In genomic region chr22:42202048-42202447, GRCh38 we compare ENCODE assay signal across 15 cellular contexts.
DNase-seq lines count a peak whose midpoint lies in the region; ATAC-seq and TF ChIP-seq lines count a peak whose summit lies in the region.
"Had no signal": no experiment of that assay in that cellular context is flagged by ENCODE, and none has a peak within 500 bp of the region (broad histone marks: within the 10 kb centered on the region; RNA-seq: fewer than 3 reads in every experiment).

No MANE protein-coding gene starts in this region.

- no peak overlapping the region for H3K4me3 ChIP-seq in NB4 (ENCODE audit: low read depth, low read length)
- H3K4me3 ChIP-seq: sigmoid colon had no signal

- peak; percentile 71 for ATAC-seq in activated naive CD8-positive, alpha-beta T cell treated with anti-CD3 and anti-CD28 coated beads, Interleukin-2, amount 10 ng/mL, durations not matched to agents 7 days and 5 days (ENCODE audit: low read depth)
- peak; percentile 87 for ATAC-seq in stimulated activated effector memory CD8-positive, alpha-beta T cell treated with anti-CD3 and anti-CD28 coated beads, Interleukin-12 subunit alpha, Interleukin-12 subunit beta, amount 100 ng/mL, for 72 hours
- ATAC-seq in HG02623 (IDR thresholded peaks at IDR 0.05; ENCODE audit: unreplicated experiment) = no peak

- no peaks in the 10 kb centered on the region for H3K9me3 Mint-ChIP-seq in activated naive CD8-positive, alpha-beta T cell treated with anti-CD3 and anti-CD28 coated beads, Interleukin-2, amount 10 ng/mL, durations not matched to agents 7 days and 5 days
- H3K9me3 Mint-ChIP-seq in stimulated activated effector memory CD8-positive, alpha-beta T cell treated with anti-CD3 and anti-CD28 coated beads, Interleukin-12 subunit alpha, Interleukin-12 subunit beta, amount 100 ng/mL, for 72 hours = no peaks in the 10 kb centered on the region

- peak overlapping the region; percentile 73 for H3K27ac Mint-ChIP-seq in activated naive CD8-positive, alpha-beta T cell treated with anti-CD3 and anti-CD28 coated beads, Interleukin-2, amount 10 ng/mL, durations not matched to agents 7 days and 5 days
- no peak overlapping the region for H3K27ac Mint-ChIP-seq in stimulated activated effector memory CD8-positive, alpha-beta T cell treated with anti-CD3 and anti-CD28 coated beads, Interleukin-12 subunit alpha, Interleukin-12 subunit beta, amount 100 ng/mL, for 72 hours

- peaks cover 32% of the 10 kb centered on the region for H3K36me3 Mint-ChIP-seq in activated naive CD8-positive, alpha-beta T cell treated with anti-CD3 and anti-CD28 coated beads, Interleukin-2, amount 10 ng/mL, durations not matched to agents 7 days and 5 days
- H3K36me3 Mint-ChIP-seq in stimulated activated effector memory CD8-positive, alpha-beta T cell treated with anti-CD3 and anti-CD28 coated beads, Interleukin-12 subunit alpha, Interleukin-12 subunit beta, amount 100 ng/mL, for 72 hours = peaks cover 40% of the 10 kb centered on the region

- no peaks in the 10 kb centered on the region for H3K27me3 Mint-ChIP-seq in activated naive CD8-positive, alpha-beta T cell treated with anti-CD3 and anti-CD28 coated beads, Interleukin-2, amount 10 ng/mL, durations not matched to agents 7 days and 5 days

- peak overlapping the region; percentile 79 for H3K4me3 Mint-ChIP-seq in activated naive CD8-positive, alpha-beta T cell treated with anti-CD3 and anti-CD28 coated beads, Interleukin-2, amount 10 ng/mL, durations not matched to agents 7 days and 5 days
- H3K4me3 Mint-ChIP-seq in stimulated activated effector memory CD8-positive, alpha-beta T cell treated with anti-CD3 and anti-CD28 coated beads, Interleukin-12 subunit alpha, Interleukin-12 subunit beta, amount 100 ng/mL, for 72 hours = peak overlapping the region; percentile 75

- TF ChIP-seq POLR2A in NB4 (IDR thresholded peaks at IDR 0.05; ENCODE audit: extremely low read depth, insufficient read length) = no peak

- H3K4me1 Mint-ChIP-seq in activated naive CD8-positive, alpha-beta T cell treated with anti-CD3 and anti-CD28 coated beads, Interleukin-2, amount 10 ng/mL, durations not matched to agents 7 days and 5 days = peaks cover 27% of the 10 kb centered on the region
- peaks cover 47% of the 10 kb centered on the region for H3K4me1 Mint-ChIP-seq in stimulated activated effector memory CD8-positive, alpha-beta T cell treated with anti-CD3 and anti-CD28 coated beads, Interleukin-12 subunit alpha, Interleukin-12 subunit beta, amount 100 ng/mL, for 72 hours

- DNase-seq in activated gamma-delta T cell treated with Interleukin-2 at 50 U/mL for 16 hours (peak; percentile 23), activated gamma-delta T cell (lab: John Stamatoyannopoulos, UW) (no peak), NB4 (ENCODE audit: low read depth) (peak; percentile 59), NCI-H526 treated with DMSO at 0.1 percent for 48 hours (lab: John Stamatoyannopoulos, UW) (no peak)
- DNase-seq in activated naive CD8-positive, alpha-beta T cell treated with anti-CD3 and anti-CD28 coated beads, Interleukin-2, amount 10 ng/mL, durations not matched to agents 7 days and 5 days = no peak
- peak in 1 of 2 donors; percentile 68 for DNase-seq in stimulated activated effector memory CD8-positive, alpha-beta T cell treated with anti-CD3 and anti-CD28 coated beads, Interleukin-12 subunit alpha, Interleukin-12 subunit beta, amount 100 ng/mL, for 72 hours (ENCODE audit: low spot score in 2 of 2)
- no peak for DNase-seq in stimulated activated CD4-positive, alpha-beta T cell treated with anti-CD3 and anti-CD28 coated beads, Interleukin-15, amount 100 ng/mL, for 24 hours
- DNase-seq: aorta, foreskin melanocyte, KG1, NCI-H510A, SHP77, sigmoid colon, T1000 had no signal

- TF ChIP-seq CTCF in NB4 (IDR thresholded peaks at IDR 0.05; ENCODE audit: low read depth, low read length) = no peak

- POLR2A ChIA-PET in activated naive CD8-positive, alpha-beta T cell treated with anti-CD3 and anti-CD28 coated beads, Interleukin-2, amount 10 ng/mL, durations not matched to agents 7 days and 5 days (lab: Charles Lee) = interaction anchor here (0.9 to 1.1 kb wide), 2 partner anchors 21 to 23 kb away, joined by 4 to 13 read pairs; no protein-coding TSS in a partner anchor

Comparison
In these comparisons a context has a peak if more than half of its experiments do, and no peak if none do; other contexts are left out.
1. DNase-seq: peak in activated gamma-delta T cell treated with Interleukin-2 at 50 U/mL for 16 hours (single experiment) and NB4 (single experiment); none in activated gamma-delta T cell (single experiment), activated naive CD8-positive, alpha-beta T cell treated with anti-CD3 and anti-CD28 coated beads, Interleukin-2, amount 10 ng/mL, durations not matched to agents 7 days and 5 days (single experiment), NCI-H526 treated with DMSO at 0.1 percent for 48 hours (single experiment) and stimulated activated CD4-positive, alpha-beta T cell treated with anti-CD3 and anti-CD28 coated beads, Interleukin-15, amount 100 ng/mL, for 24 hours (single experiment).